In the genomic region with DNA sequence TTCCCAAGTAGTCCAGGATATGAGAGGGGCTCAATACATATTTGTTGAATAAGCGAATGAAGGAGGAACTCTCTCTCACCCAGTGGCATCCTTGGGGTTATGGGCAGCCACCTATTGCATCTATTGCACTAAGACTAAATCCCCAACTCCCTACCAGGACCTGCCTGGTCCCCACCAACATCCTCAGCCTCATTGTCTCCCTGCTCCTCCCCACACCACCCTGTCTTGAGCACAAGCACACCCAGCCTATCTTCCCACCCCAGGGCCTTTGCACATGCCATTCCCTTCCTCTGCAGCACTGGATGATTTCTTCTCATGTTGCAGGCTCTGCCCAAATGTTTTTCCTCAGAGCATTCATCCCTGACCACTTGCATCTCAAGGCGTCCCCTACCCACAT, we compare ENCODE assay signal across 29 cellular contexts.
"Had no signal": no experiment of that assay in that cellular context is flagged by ENCODE, and none has a peak within 500 bp of the region (broad histone marks: within the 10 kb centered on the region; RNA-seq: fewer than 3 reads in every experiment).

No MANE protein-coding gene starts in this region.

- H3K36me3 ChIP-seq: left lung, lower lobe of right lung, suprapubic skin, thoracic aorta, tibial artery, upper lobe of right lung, uterus had no signal

- H3K4me1 Mint-ChIP-seq: neural crest cell had no signal

- DNase-seq: hypothalamus; immature natural killer cell; kidney; left colon; left lung; lower lobe of right lung; mammary epithelial cell; mesenchymal stem cell; naive thymus-derived CD8-positive, alpha-beta T cell; nucleus accumbens; retina; right cardiac atrium; stimulated activated CD4-positive, alpha-beta T cell treated with anti-CD3 and anti-CD28 coated beads, Interleukin-12 subunit alpha, Interleukin-12 subunit beta, amount 100 ng/mL, for 4 hours; stimulated activated CD4-positive, alpha-beta T cell treated with anti-CD3 and anti-CD28 coated beads, Interleukin-15, amount 100 ng/mL, for 24 hours; stimulated activated CD4-positive, alpha-beta T cell treated with anti-CD3 and anti-CD28 coated beads, Interleukin-2, amount 100 ng/mL, for 24 hours; stimulated activated CD4-positive, alpha-beta T cell treated with anti-CD3 and anti-CD28 coated beads, Interleukin-4, amount 100 ng/mL, for 1 hour; stimulated activated naive CD4-positive, alpha-beta T cell; tibial artery; trophoblast cell; upper lobe of right lung; uterus had no signal

- H3K36me3 Mint-ChIP-seq: immature natural killer cell had no signal

- H3K27ac Mint-ChIP-seq: immature natural killer cell; nephron; stimulated activated naive CD8-positive, alpha-beta T cell treated with anti-CD3 and anti-CD28 coated beads, Interleukin-15, Interleukin-2, amounts not matched to agents 100 ng/mL and 50 ng/mL, for 24 hours had no signal

- H3K9me3 ChIP-seq: left lung, lower lobe of right lung, suprapubic skin, thoracic aorta, upper lobe of right lung, uterus had no signal

- H3K27ac ChIP-seq: left lung, lower lobe of right lung, parathyroid adenoma, skin epidermis, suprapubic skin, thoracic aorta, tibial artery, upper lobe of right lung, uterus had no signal

- H3K4me3 Mint-ChIP-seq: immature natural killer cell; naive thymus-derived CD8-positive, alpha-beta T cell; nephron; neural crest cell; stimulated activated naive CD8-positive, alpha-beta T cell treated with anti-CD3 and anti-CD28 coated beads, Interleukin-15, Interleukin-2, amounts not matched to agents 100 ng/mL and 50 ng/mL, for 24 hours had no signal

- H3K9me3 Mint-ChIP-seq: immature natural killer cell; neural crest cell; stimulated activated naive CD8-positive, alpha-beta T cell treated with anti-CD3 and anti-CD28 coated beads, Interleukin-15, Interleukin-2, amounts not matched to agents 100 ng/mL and 50 ng/mL, for 24 hours had no signal

- H3K27me3 ChIP-seq: uterus had no signal

- H3K4me3 ChIP-seq: left lung, lower lobe of right lung, skin epidermis, suprapubic skin, thoracic aorta, tibial artery, upper lobe of right lung, uterus had no signal

- H3K4me1 ChIP-seq: left lung, parathyroid adenoma, suprapubic skin, tibial artery, upper lobe of right lung, uterus had no signal

- ATAC-seq: left colon; left lung; lower lobe of right lung; naive thymus-derived CD8-positive, alpha-beta T cell; right cardiac atrium; sciatic nerve; upper lobe of right lung had no signal
